ENCODE assay signal across 9 cellular contexts in the genomic region with DNA sequence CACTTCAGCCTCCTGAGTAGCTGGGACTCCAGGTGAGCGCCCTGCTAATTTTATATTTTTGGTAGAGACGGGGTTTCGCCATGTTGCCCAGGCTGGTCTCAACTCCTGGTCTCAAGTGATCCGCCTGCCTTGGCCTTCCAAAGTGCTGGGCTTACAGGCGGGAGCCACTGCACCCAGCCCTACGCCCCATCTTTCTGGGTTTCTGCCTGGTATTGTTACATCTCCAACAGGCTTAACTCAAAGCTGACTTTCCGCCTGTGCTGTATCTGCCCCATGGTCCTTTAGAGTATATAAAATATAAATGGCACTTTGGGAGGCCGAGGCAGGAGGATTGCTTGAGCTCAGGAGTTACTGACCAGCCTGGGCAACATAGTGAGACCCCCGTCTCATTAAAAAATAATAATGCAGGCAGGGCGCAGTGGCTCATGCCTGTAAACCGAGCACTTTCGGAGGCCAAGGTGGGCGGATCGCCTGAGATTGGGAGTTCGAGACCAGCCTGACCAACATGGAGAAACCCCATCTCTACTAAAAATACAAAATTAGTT. TPM values are rescaled to one million over a fixed set of nuclear protein-coding genes. Genes with fewer than 3 reads are reported as not detected.
DNase-seq lines count a peak whose midpoint lies in the region; ATAC-seq, FAIRE-seq and TF ChIP-seq lines count a peak whose summit lies in the region.
"Had no signal": no experiment of that assay in that cellular context is flagged by ENCODE, and none has a peak within 500 bp of the region (broad histone marks: within the 10 kb centered on the region; RNA-seq: fewer than 3 reads in every experiment).

No MANE protein-coding gene starts in this region.

- no peaks in the 10 kb centered on the region for H3K36me3 ChIP-seq in kidney epithelial cell (ENCODE audit: control insufficient read depth, insufficient read depth, low read length)

- H3K27ac Mint-ChIP-seq in activated CD4-positive, alpha-beta T cell treated with anti-CD3 and anti-CD28 coated beads, Interleukin-2, amount 10 ng/mL, durations not matched to agents 7 days and 5 days: peak overlapping the region; percentile 99
- peak overlapping the region; percentile 99 for H3K27ac Mint-ChIP-seq in activated naive CD8-positive, alpha-beta T cell treated with anti-CD3 and anti-CD28 coated beads, Interleukin-2, amount 10 ng/mL, durations not matched to agents 7 days and 5 days

- no peaks in the 10 kb centered on the region for H3K27me3 ChIP-seq in kidney epithelial cell (ENCODE audit: control insufficient read depth, insufficient read depth, low read length)

- POLR2A ChIA-PET in activated CD4-positive, alpha-beta T cell treated with anti-CD3 and anti-CD28 coated beads, Interleukin-2, amount 10 ng/mL, durations not matched to agents 7 days and 5 days (lab: Charles Lee): interaction anchor here (1.4 kb wide), 2 partner anchors 21 to 75 kb away, joined by 3 to 11 read pairs; a partner anchor contains a TSS
- POLR2A ChIA-PET in activated naive CD8-positive, alpha-beta T cell treated with anti-CD3 and anti-CD28 coated beads, Interleukin-2, amount 10 ng/mL, durations not matched to agents 7 days and 5 days (lab: Charles Lee): interaction anchor here (0.7 to 3.2 kb wide), 12 partner anchors 8 to 515 kb away, joined by 3 to 55 read pairs (median 4); a partner anchor contains a TSS

- H3K4me3 ChIP-seq in kidney epithelial cell (ENCODE audit: low read depth, low read length): peak overlapping the region; percentile 56

- FAIRE-seq in H54 (lab: Jason Lieb, UNC): no peak
- FAIRE-seq: colon had no signal

- TF ChIP-seq CTCF in kidney epithelial cell (IDR thresholded peaks at IDR 0.05; ENCODE audit: insufficient read depth, low read length, poor library complexity, severe bottlenecking): no peak

- CTCF ChIA-PET in activated CD4-positive, alpha-beta T cell treated with anti-CD3 and anti-CD28 coated beads, Interleukin-2, amount 10 ng/mL, durations not matched to agents 7 days and 5 days (lab: Charles Lee): interaction anchor here (0.6 to 1.2 kb wide), 5 partner anchors 21 to 1093 kb away, joined by 3 to 4 read pairs (median 3); no protein-coding TSS in a partner anchor

- H3K27ac ChIP-seq in substantia nigra (ENCODE audit: low read depth, low read length, poor library complexity, severe bottlenecking): peak overlapping the region; percentile 97

- no peak for DNase-seq in activated CD4-positive, alpha-beta T cell treated with anti-CD3 and anti-CD28 coated beads, Interleukin-2, amount 10 ng/mL, durations not matched to agents 7 days and 5 days
- no peak for DNase-seq in activated CD4-positive, alpha-beta T cell treated with anti-CD3 and anti-CD28 coated beads, Interleukin-2, amount 50 U/mL, for 1 hour
- no peak for DNase-seq in activated naive CD8-positive, alpha-beta T cell treated with anti-CD3 and anti-CD28 coated beads, Interleukin-2, amount 10 ng/mL, durations not matched to agents 7 days and 5 days
- DNase-seq in kidney epithelial cell (ENCODE audit: low read depth) (no peak), substantia nigra (lab: John Stamatoyannopoulos, UW) (peak in 5 of 49 donors; percentile 43 to 69 (median 51)), H54 (ENCODE audit: insufficient read length, low spot score) (no peak), SW 1271 (lab: John Stamatoyannopoulos, UW) (no peak)

- no peak for TF ChIP-seq POLR2A in H54 (IDR thresholded peaks at IDR 0.05; ENCODE audit: low read depth, low read length)

- ATAC-seq in activated naive CD8-positive, alpha-beta T cell treated with anti-CD3 and anti-CD28 coated beads, Interleukin-2, amount 10 ng/mL, durations not matched to agents 7 days and 5 days (ENCODE audit: low read depth): peak; percentile 0
- ATAC-seq in GM18868 (IDR thresholded peaks at IDR 0.05; ENCODE audit: unreplicated experiment): no peak

- H3K36me3 Mint-ChIP-seq in activated CD4-positive, alpha-beta T cell treated with anti-CD3 and anti-CD28 coated beads, Interleukin-2, amount 10 ng/mL, durations not matched to agents 7 days and 5 days (ENCODE audit: low read depth): peaks cover 8% of the 10 kb centered on the region
- peaks cover 2% of the 10 kb centered on the region for H3K36me3 Mint-ChIP-seq in activated naive CD8-positive, alpha-beta T cell treated with anti-CD3 and anti-CD28 coated beads, Interleukin-2, amount 10 ng/mL, durations not matched to agents 7 days and 5 days

- H3K4me1 Mint-ChIP-seq in activated CD4-positive, alpha-beta T cell treated with anti-CD3 and anti-CD28 coated beads, Interleukin-2, amount 10 ng/mL, durations not matched to agents 7 days and 5 days: peaks cover 25% of the 10 kb centered on the region
- H3K4me1 Mint-ChIP-seq in activated naive CD8-positive, alpha-beta T cell treated with anti-CD3 and anti-CD28 coated beads, Interleukin-2, amount 10 ng/mL, durations not matched to agents 7 days and 5 days: peaks cover 17% of the 10 kb centered on the region

- H3K9me3 Mint-ChIP-seq in activated CD4-positive, alpha-beta T cell treated with anti-CD3 and anti-CD28 coated beads, Interleukin-2, amount 10 ng/mL, durations not matched to agents 7 days and 5 days: no peaks in the 10 kb centered on the region
- H3K9me3 Mint-ChIP-seq in activated naive CD8-positive, alpha-beta T cell treated with anti-CD3 and anti-CD28 coated beads, Interleukin-2, amount 10 ng/mL, durations not matched to agents 7 days and 5 days: no peaks in the 10 kb centered on the region

- H3K27me3 Mint-ChIP-seq in activated CD4-positive, alpha-beta T cell treated with anti-CD3 and anti-CD28 coated beads, Interleukin-2, amount 10 ng/mL, durations not matched to agents 7 days and 5 days: no peaks in the 10 kb centered on the region
- H3K27me3 Mint-ChIP-seq in activated naive CD8-positive, alpha-beta T cell treated with anti-CD3 and anti-CD28 coated beads, Interleukin-2, amount 10 ng/mL, durations not matched to agents 7 days and 5 days: no peaks in the 10 kb centered on the region

- peak overlapping the region; percentile 88 for H3K4me3 Mint-ChIP-seq in activated CD4-positive, alpha-beta T cell treated with anti-CD3 and anti-CD28 coated beads, Interleukin-2, amount 10 ng/mL, durations not matched to agents 7 days and 5 days
- H3K4me3 Mint-ChIP-seq in activated naive CD8-positive, alpha-beta T cell treated with anti-CD3 and anti-CD28 coated beads, Interleukin-2, amount 10 ng/mL, durations not matched to agents 7 days and 5 days: peak overlapping the region; percentile 91

RNA-seq across cellular contexts. Expression of a gene that starts 36.5 kb away (rescaled TPM):
- total RNA-seq in activated CD4-positive, alpha-beta T cell treated with anti-CD3 and anti-CD28 coated beads, Interleukin-2, amount 10 ng/mL, durations not matched to agents 7 days and 5 days: under 1 TPM; 0.50 to 0.69 TPM
- not detected for total RNA-seq in activated naive CD8-positive, alpha-beta T cell treated with anti-CD3 and anti-CD28 coated beads, Interleukin-2, amount 10 ng/mL, durations not matched to agents 7 days and 5 days
- total RNA-seq in kidney epithelial cell: 10.3 and 17.3 TPM in 2 replicates
